ENCODE assay signal across 1 cellular context in the genomic region with DNA sequence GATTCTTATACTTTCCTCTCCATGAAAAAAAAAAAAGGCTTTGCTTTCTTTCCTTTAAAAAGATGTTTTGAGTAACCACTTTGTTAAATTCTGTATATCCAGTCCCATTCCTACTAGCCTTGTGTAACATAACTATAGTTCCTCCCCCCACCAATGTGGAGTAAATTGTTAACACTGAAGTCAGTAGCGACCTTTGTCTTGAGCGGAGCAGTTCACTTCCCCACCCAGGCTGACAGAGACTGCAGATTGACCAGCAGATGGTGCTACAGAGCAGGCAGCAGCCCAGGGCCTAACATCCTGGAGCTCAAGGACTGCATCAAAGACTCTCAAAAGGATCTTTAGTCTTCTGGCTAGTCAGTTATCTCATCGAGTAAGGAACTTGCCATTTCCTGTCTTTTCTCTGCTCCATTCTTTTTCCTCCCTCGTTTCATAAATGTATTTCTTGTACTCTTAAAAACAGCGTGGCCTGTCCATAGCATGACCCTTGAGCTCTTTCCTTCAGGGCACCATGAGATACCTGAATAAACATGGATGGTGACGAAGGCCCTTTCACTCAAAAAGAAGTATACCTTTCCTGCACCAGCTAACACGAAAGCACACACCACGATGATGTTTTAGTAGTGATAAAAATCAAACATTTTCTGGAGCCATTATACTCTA.
TF ChIP-seq lines count a peak whose summit lies in the region.

No MANE protein-coding gene starts in this region.

TF ChIP-seq in HepG2, 621 proteins besides CTCF, POLR2A, EP300 and RAD21 (continued from another document and continues in another):
- TF ChIP-seq, protein P1, sequence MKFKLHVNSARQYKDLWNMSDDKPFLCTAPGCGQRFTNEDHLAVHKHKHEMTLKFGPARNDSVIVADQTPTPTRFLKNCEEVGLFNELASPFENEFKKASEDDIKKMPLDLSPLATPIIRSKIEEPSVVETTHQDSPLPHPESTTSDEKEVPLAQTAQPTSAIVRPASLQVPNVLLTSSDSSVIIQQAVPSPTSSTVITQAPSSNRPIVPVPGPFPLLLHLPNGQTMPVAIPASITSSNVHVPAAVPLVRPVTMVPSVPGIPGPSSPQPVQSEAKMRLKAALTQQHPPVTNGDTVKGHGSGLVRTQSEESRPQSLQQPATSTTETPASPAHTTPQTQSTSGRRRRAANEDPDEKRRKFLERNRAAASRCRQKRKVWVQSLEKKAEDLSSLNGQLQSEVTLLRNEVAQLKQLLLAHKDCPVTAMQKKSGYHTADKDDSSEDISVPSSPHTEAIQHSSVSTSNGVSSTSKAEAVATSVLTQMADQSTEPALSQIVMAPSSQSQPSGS (CRISPR knock-in tag; IDR thresholded peaks at IDR 0.05), result peak; percentile 57; the same call in 1 of the 2 replicates
- TF ChIP-seq ZNF747 (CRISPR knock-in tag; IDR thresholded peaks at IDR 0.05; ENCODE audit: borderline replicate concordance) (no peak; the same call in 1 of the 2 replicates), DR1 (CRISPR knock-in tag; IDR thresholded peaks at IDR 0.05) (no peak), MBNL3 (CRISPR knock-in tag; conservative IDR thresholded peaks at IDR 0.05) (no peak), MTF2 (CRISPR knock-in tag; IDR thresholded peaks at IDR 0.05; ENCODE audit: borderline replicate concordance) (no peak), AKAP8 (CRISPR knock-in tag; IDR thresholded peaks at IDR 0.05) (no peak), HOXA3 (CRISPR knock-in tag; IDR thresholded peaks at IDR 0.05) (peak; percentile 67; the same call in 1 of the 2 replicates), SMYD3 (CRISPR knock-in tag; IDR thresholded peaks at IDR 0.05) (0 out of 2 replicates have a peak, but pooled peaks have one; percentile 40), MAZ (IDR thresholded peaks at IDR 0.05; ENCODE audit: borderline replicate concordance, low read depth, low read length) (no peak), MAZ (CRISPR knock-in tag; IDR thresholded peaks at IDR 0.05; ENCODE audit: low read depth) (no peak), NBN (conservative IDR thresholded peaks at IDR 0.05) (no peak), EEA1 (CRISPR knock-in tag; IDR thresholded peaks at IDR 0.05; ENCODE audit: borderline replicate concordance) (no peak), ZNF263 (CRISPR knock-in tag; IDR thresholded peaks at IDR 0.05) (no peak), ZNF598 (CRISPR knock-in tag; IDR thresholded peaks at IDR 0.05; ENCODE audit: borderline replicate concordance) (no peak), NCOR1 (IDR thresholded peaks at IDR 0.05; ENCODE audit: borderline replicate concordance, low read length) (no peak), CEBPB (IDR thresholded peaks at IDR 0.05; ENCODE audit: borderline replicate concordance, low read depth, low read length) (no peak), SOX6 (IDR thresholded peaks at IDR 0.05) (no peak), SOX6 (CRISPR knock-in tag; IDR thresholded peaks at IDR 0.05) (peak; percentile 75; the same call in 1 of the 2 replicates), ZNF75D (CRISPR knock-in tag; IDR thresholded peaks at IDR 0.05; ENCODE audit: borderline replicate concordance) (no peak), ZNF674 (CRISPR knock-in tag; IDR thresholded peaks at IDR 0.05; ENCODE audit: low read depth) (no peak), ZNF230 (CRISPR knock-in tag; IDR thresholded peaks at IDR 0.05) (no peak), PTBP1 (IDR thresholded peaks at IDR 0.05; ENCODE audit: low read depth, low read length, poor library complexity, severe bottlenecking) (no peak), ZFP62 (CRISPR knock-in tag; IDR thresholded peaks at IDR 0.05) (no peak), SYNCRIP (IDR thresholded peaks at IDR 0.05; ENCODE audit: insufficient read depth, low read depth, low read length) (no peak), NFYC (CRISPR knock-in tag; IDR thresholded peaks at IDR 0.05) (no peak), ZNF7 (CRISPR knock-in tag; IDR thresholded peaks at IDR 0.05) (no peak), IKZF4 (CRISPR knock-in tag; IDR thresholded peaks at IDR 0.05; ENCODE audit: borderline replicate concordance, low read depth, not compliant biosample characterization) (no peak), KAT2B (IDR thresholded peaks at IDR 0.05; ENCODE audit: borderline replicate concordance, low read depth, low read length) (no peak), ZBTB20 (CRISPR knock-in tag; IDR thresholded peaks at IDR 0.05; ENCODE audit: borderline replicate concordance, low read depth) (no peak), SMAD3 (CRISPR knock-in tag; IDR thresholded peaks at IDR 0.05) (peak; percentile 81), ZNF430 (CRISPR knock-in tag; IDR thresholded peaks at IDR 0.05) (no peak), ZNF317 (CRISPR knock-in tag; IDR thresholded peaks at IDR 0.05) (no peak), STAT5B (CRISPR knock-in tag; IDR thresholded peaks at IDR 0.05) (no peak), SAFB2 (CRISPR knock-in tag; IDR thresholded peaks at IDR 0.05; ENCODE audit: borderline replicate concordance, low read depth) (no peak), HOXD1 (CRISPR knock-in tag; IDR thresholded peaks at IDR 0.05) (no peak), DNMT1 (CRISPR knock-in tag; IDR thresholded peaks at IDR 0.05) (no peak), FLYWCH1 (CRISPR knock-in tag; IDR thresholded peaks at IDR 0.05) (no peak), ZNF709 (CRISPR knock-in tag; IDR thresholded peaks at IDR 0.05) (no peak), RFXANK (CRISPR knock-in tag; IDR thresholded peaks at IDR 0.05) (no peak), SAP130 (CRISPR knock-in tag; IDR thresholded peaks at IDR 0.05; ENCODE audit: low read depth) (peak; percentile 55)
- TF ChIP-seq, protein P2, sequence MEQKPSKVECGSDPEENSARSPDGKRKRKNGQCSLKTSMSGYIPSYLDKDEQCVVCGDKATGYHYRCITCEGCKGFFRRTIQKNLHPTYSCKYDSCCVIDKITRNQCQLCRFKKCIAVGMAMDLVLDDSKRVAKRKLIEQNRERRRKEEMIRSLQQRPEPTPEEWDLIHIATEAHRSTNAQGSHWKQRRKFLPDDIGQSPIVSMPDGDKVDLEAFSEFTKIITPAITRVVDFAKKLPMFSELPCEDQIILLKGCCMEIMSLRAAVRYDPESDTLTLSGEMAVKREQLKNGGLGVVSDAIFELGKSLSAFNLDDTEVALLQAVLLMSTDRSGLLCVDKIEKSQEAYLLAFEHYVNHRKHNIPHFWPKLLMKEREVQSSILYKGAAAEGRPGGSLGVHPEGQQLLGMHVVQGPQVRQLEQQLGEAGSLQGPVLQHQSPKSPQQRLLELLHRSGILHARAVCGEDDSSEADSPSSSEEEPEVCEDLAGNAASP (CRISPR knock-in tag; IDR thresholded peaks at IDR 0.05; ENCODE audit: borderline replicate concordance), result no peak
- TF ChIP-seq, protein P3, sequence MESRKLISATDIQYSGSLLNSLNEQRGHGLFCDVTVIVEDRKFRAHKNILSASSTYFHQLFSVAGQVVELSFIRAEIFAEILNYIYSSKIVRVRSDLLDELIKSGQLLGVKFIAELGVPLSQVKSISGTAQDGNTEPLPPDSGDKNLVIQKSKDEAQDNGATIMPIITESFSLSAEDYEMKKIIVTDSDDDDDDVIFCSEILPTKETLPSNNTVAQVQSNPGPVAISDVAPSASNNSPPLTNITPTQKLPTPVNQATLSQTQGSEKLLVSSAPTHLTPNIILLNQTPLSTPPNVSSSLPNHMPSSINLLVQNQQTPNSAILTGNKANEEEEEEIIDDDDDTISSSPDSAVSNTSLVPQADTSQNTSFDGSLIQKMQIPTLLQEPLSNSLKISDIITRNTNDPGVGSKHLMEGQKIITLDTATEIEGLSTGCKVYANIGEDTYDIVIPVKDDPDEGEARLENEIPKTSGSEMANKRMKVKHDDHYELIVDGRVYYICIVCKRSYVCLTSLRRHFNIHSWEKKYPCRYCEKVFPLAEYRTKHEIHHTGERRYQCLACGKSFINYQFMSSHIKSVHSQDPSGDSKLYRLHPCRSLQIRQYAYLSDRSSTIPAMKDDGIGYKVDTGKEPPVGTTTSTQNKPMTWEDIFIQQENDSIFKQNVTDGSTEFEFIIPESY (CRISPR knock-in tag; IDR thresholded peaks at IDR 0.05), result peak; percentile 79
- TF ChIP-seq, protein P4, sequence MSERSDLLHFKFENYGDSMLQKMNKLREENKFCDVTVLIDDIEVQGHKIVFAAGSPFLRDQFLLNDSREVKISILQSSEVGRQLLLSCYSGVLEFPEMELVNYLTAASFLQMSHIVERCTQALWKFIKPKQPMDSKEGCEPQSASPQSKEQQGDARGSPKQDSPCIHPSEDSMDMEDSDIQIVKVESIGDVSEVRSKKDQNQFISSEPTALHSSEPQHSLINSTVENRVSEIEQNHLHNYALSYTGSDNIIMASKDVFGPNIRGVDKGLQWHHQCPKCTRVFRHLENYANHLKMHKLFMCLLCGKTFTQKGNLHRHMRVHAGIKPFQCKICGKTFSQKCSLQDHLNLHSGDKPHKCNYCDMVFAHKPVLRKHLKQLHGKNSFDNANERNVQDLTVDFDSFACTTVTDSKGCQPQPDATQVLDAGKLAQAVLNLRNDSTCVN (CRISPR knock-in tag; IDR thresholded peaks at IDR 0.05; ENCODE audit: borderline replicate concordance), result peak; percentile 41; the same call in 1 of the 2 replicates
- TF ChIP-seq, protein P5, sequence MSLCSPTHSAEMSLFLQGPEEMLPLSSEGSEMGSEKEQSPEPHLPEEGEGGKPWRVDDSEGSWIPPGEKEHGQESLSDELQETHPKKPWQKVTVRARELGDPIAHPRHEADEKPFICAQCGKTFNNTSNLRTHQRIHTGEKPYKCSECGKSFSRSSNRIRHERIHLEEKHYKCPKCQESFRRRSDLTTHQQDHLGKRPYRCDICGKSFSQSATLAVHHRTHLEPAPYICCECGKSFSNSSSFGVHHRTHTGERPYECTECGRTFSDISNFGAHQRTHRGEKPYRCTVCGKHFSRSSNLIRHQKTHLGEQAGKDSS (CRISPR knock-in tag; IDR thresholded peaks at IDR 0.05; ENCODE audit: borderline replicate concordance, low read depth), result peak; percentile 78; the same call in 1 of the 2 replicates
- TF ChIP-seq, protein P6, sequence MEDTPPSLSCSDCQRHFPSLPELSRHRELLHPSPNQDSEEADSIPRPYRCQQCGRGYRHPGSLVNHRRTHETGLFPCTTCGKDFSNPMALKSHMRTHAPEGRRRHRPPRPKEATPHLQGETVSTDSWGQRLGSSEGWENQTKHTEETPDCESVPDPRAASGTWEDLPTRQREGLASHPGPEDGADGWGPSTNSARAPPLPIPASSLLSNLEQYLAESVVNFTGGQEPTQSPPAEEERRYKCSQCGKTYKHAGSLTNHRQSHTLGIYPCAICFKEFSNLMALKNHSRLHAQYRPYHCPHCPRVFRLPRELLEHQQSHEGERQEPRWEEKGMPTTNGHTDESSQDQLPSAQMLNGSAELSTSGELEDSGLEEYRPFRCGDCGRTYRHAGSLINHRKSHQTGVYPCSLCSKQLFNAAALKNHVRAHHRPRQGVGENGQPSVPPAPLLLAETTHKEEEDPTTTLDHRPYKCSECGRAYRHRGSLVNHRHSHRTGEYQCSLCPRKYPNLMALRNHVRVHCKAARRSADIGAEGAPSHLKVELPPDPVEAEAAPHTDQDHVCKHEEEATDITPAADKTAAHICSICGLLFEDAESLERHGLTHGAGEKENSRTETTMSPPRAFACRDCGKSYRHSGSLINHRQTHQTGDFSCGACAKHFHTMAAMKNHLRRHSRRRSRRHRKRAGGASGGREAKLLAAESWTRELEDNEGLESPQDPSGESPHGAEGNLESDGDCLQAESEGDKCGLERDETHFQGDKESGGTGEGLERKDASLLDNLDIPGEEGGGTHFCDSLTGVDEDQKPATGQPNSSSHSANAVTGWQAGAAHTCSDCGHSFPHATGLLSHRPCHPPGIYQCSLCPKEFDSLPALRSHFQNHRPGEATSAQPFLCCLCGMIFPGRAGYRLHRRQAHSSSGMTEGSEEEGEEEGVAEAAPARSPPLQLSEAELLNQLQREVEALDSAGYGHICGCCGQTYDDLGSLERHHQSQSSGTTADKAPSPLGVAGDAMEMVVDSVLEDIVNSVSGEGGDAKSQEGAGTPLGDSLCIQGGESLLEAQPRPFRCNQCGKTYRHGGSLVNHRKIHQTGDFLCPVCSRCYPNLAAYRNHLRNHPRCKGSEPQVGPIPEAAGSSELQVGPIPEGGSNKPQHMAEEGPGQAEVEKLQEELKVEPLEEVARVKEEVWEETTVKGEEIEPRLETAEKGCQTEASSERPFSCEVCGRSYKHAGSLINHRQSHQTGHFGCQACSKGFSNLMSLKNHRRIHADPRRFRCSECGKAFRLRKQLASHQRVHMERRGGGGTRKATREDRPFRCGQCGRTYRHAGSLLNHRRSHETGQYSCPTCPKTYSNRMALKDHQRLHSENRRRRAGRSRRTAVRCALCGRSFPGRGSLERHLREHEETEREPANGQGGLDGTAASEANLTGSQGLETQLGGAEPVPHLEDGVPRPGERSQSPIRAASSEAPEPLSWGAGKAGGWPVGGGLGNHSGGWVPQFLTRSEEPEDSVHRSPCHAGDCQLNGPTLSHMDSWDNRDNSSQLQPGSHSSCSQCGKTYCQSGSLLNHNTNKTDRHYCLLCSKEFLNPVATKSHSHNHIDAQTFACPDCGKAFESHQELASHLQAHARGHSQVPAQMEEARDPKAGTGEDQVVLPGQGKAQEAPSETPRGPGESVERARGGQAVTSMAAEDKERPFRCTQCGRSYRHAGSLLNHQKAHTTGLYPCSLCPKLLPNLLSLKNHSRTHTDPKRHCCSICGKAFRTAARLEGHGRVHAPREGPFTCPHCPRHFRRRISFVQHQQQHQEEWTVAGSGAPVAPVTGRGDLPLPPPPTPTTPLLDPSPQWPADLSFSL (CRISPR knock-in tag; IDR thresholded peaks at IDR 0.05), result no peak
- TF ChIP-seq, protein P7, sequence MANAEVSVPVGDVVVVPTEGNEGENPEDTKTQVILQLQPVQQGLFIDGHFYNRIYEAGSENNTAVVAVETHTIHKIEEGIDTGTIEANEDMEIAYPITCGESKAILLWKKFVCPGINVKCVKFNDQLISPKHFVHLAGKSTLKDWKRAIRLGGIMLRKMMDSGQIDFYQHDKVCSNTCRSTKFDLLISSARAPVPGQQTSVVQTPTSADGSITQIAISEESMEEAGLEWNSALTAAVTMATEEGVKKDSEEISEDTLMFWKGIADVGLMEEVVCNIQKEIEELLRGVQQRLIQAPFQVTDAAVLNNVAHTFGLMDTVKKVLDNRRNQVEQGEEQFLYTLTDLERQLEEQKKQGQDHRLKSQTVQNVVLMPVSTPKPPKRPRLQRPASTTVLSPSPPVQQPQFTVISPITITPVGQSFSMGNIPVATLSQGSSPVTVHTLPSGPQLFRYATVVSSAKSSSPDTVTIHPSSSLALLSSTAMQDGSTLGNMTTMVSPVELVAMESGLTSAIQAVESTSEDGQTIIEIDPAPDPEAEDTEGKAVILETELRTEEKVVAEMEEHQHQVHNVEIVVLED (CRISPR knock-in tag; IDR thresholded peaks at IDR 0.05; ENCODE audit: borderline replicate concordance), result no peak
- TF ChIP-seq, protein P8, sequence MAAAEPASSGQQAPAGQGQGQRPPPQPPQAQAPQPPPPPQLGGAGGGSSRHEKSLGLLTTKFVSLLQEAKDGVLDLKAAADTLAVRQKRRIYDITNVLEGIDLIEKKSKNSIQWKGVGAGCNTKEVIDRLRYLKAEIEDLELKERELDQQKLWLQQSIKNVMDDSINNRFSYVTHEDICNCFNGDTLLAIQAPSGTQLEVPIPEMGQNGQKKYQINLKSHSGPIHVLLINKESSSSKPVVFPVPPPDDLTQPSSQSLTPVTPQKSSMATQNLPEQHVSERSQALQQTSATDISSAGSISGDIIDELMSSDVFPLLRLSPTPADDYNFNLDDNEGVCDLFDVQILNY (CRISPR knock-in tag; conservative IDR thresholded peaks at IDR 0.05), result no peak
